ENCODE assay signal across 34 cellular contexts in the genomic region with DNA sequence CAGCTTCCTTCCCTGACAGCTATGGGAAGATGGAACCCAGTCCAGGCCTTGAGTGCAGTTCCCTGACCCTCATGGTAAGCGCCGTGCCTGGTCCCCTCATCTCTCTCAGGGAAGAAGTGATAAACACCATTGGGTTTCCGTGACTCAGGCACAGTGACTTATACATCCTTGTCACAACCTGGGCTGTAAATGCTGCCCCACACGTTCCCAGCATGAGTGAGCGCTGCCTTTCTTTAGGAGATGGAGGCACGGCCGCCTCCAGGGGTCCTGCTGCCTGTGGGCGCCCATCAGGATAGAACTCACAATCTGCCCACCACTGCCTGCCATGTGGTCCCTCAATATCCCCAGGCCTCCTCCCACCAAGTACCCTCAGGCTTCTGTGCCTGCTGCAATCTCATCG. TPM values are rescaled to one million over a fixed set of nuclear protein-coding genes. Genes with fewer than 3 reads are reported as not detected.
DNase-seq lines count a peak whose midpoint lies in the region; ATAC-seq and TF ChIP-seq lines count a peak whose summit lies in the region.
"Had no signal": no experiment of that assay in that cellular context is flagged by ENCODE, and none has a peak within 500 bp of the region (broad histone marks: within the 10 kb centered on the region; RNA-seq: fewer than 3 reads in every experiment).

No MANE protein-coding gene starts in this region.

- no peaks in the 10 kb centered on the region for H3K4me1 ChIP-seq in psoas muscle

- intact Hi-C loops in posterior vena cava (cut with DNase I) = loop anchor here in 1 of 2 donors (5.0 kb wide), 1 partner anchor 817 kb away; no protein-coding TSS in a partner anchor
- intact Hi-C loops in psoas muscle (cut with DNase I) = no loop called here

- no peaks in the 10 kb centered on the region for H3K36me3 Mint-ChIP-seq in activated CD4-positive, alpha-beta T cell treated with anti-CD3 and anti-CD28 coated beads, Interleukin-2, amount 10 ng/mL, durations not matched to agents 7 days and 5 days (ENCODE audit: low read depth)
- H3K36me3 Mint-ChIP-seq: CD4-positive, CD25-positive, alpha-beta regulatory T cell; natural killer cell treated with Interleukin-12 subunit alpha and Interleukin-12 subunit beta and Interleukin-15 and Interleukin-18, amount 100 ng/mL, for 72 hours had no signal

- ATAC-seq in psoas muscle = no peak
- ATAC-seq: body of pancreas; natural killer cell treated with Interleukin-12 subunit alpha and Interleukin-12 subunit beta and Interleukin-15 and Interleukin-18, amount 100 ng/mL, for 72 hours had no signal

- DNase-seq in activated CD4-positive, alpha-beta T cell treated with anti-CD3 and anti-CD28 coated beads for 48 hours = peak; percentile 2
- DNase-seq in activated CD4-positive, alpha-beta T cell treated with anti-CD3 and anti-CD28 coated beads, Interleukin-2, amount 10 ng/mL, durations not matched to agents 7 days and 5 days = no peak
- peak; percentile 2 for DNase-seq in stimulated activated CD4-positive, alpha-beta T cell treated with anti-CD3 and anti-CD28 coated beads, Interleukin-15, amount 100 ng/mL, for 24 hours
- no peak for DNase-seq in stimulated activated CD4-positive, alpha-beta T cell treated with anti-CD3 and anti-CD28 coated beads, Interleukin-2, amount 100 ng/mL, for 48 hours
- DNase-seq in posterior vena cava (ENCODE audit: low spot score) = peak; percentile 73
- no peak for DNase-seq in AG20443 (ENCODE audit: low spot score)
- DNase-seq in psoas muscle = no peak
- no peak for DNase-seq in GM10248 (ENCODE audit: extremely low spot score)
- DNase-seq: activated CD4-positive, alpha-beta T cell treated with anti-CD3 and anti-CD28 coated beads, Interleukin-2, amount 50 U/mL, for 48 hours; activated gamma-delta T cell treated with Interleukin-2 at 50 U/mL for 16 hours; activated T-cell treated with anti-CD3 and anti-CD28 coated beads, Interleukin-2, amount 50 U/mL, for 1 hour; Calu3; CD4-positive, CD25-positive, alpha-beta regulatory T cell; DMS79 treated with DMSO at 0.1 percent for 48 hours; foreskin fibroblast; GDM1; Kasumi-1; mammary epithelial cell; NCI-H1436; NCI-H2081; NCI-H526; OCI-M1; retina; spleen; T-helper 1 cell; transverse colon had no signal

- peaks cover 0 to 14% (median 6%) of the 10 kb centered on the region in 3 donors for H3K27me3 ChIP-seq in psoas muscle (ENCODE audit: insufficient read depth in 3 of 3, low read length in 2 of 3)
- H3K27me3 ChIP-seq: body of pancreas, ovary had no signal

- no peak overlapping the region for H3K27ac ChIP-seq in psoas muscle
- H3K27ac ChIP-seq: 22Rv1, body of pancreas, esophagus muscularis mucosa, ovary, RWPE1 had no signal

- peaks cover 17% of the 10 kb centered on the region for H3K27me3 Mint-ChIP-seq in activated CD4-positive, alpha-beta T cell treated with anti-CD3 and anti-CD28 coated beads, Interleukin-2, amount 10 ng/mL, durations not matched to agents 7 days and 5 days

- H3K4me3 Mint-ChIP-seq in activated CD4-positive, alpha-beta T cell treated with anti-CD3 and anti-CD28 coated beads, Interleukin-2, amount 10 ng/mL, durations not matched to agents 7 days and 5 days = no peak overlapping the region
- H3K4me3 Mint-ChIP-seq: dendritic cell treated with granulocyte-macrophage colony-stimulating factor and Interleukin-4, amounts not matched to agents 40 ng/mL and 50 ng/mL, for 4 days; natural killer cell treated with Interleukin-12 subunit alpha and Interleukin-12 subunit beta and Interleukin-15 and Interleukin-18, amount 100 ng/mL, for 72 hours had no signal

- POLR2A ChIA-PET in activated CD4-positive, alpha-beta T cell treated with anti-CD3 and anti-CD28 coated beads, Interleukin-2, amount 10 ng/mL, durations not matched to agents 7 days and 5 days (lab: Charles Lee) = interaction anchor here (0.7 kb wide), 1 partner anchor 37 kb away, joined by 3 read pairs; no protein-coding TSS in a partner anchor
- POLR2A ChIA-PET in GM10248 (lab: Yijun Ruan, JAX) = no interaction called here

- TF ChIP-seq CTCF in psoas muscle (IDR thresholded peaks at IDR 0.05) (no peak), GM10248 (IDR thresholded peaks at IDR 0.05; ENCODE audit: control extremely low read depth, extremely low read depth, low read depth, missing control alignments) (no peak)

- no peak overlapping the region for H3K4me3 ChIP-seq in psoas muscle
- H3K4me3 ChIP-seq: body of pancreas, esophagus muscularis mucosa, ovary, spleen, transverse colon had no signal

- CTCF ChIA-PET in activated CD4-positive, alpha-beta T cell treated with anti-CD3 and anti-CD28 coated beads, Interleukin-2, amount 10 ng/mL, durations not matched to agents 7 days and 5 days (lab: Charles Lee) = no interaction called here
- CTCF ChIA-PET in GM10248 (lab: Yijun Ruan, JAX) = interaction anchor here (1.0 kb wide), 1 partner anchor 11 kb away, joined by 3 read pairs; no protein-coding TSS in a partner anchor

- H3K9me3 Mint-ChIP-seq in activated CD4-positive, alpha-beta T cell treated with anti-CD3 and anti-CD28 coated beads, Interleukin-2, amount 10 ng/mL, durations not matched to agents 7 days and 5 days = no peaks in the 10 kb centered on the region
- H3K9me3 Mint-ChIP-seq: CD4-positive, CD25-positive, alpha-beta regulatory T cell; dendritic cell treated with granulocyte-macrophage colony-stimulating factor and Interleukin-4, amounts not matched to agents 40 ng/mL and 50 ng/mL, for 4 days; natural killer cell treated with Interleukin-12 subunit alpha and Interleukin-12 subunit beta and Interleukin-15 and Interleukin-18, amount 100 ng/mL, for 72 hours had no signal

- H3K27ac Mint-ChIP-seq in activated CD4-positive, alpha-beta T cell treated with anti-CD3 and anti-CD28 coated beads, Interleukin-2, amount 10 ng/mL, durations not matched to agents 7 days and 5 days = no peak overlapping the region
- H3K27ac Mint-ChIP-seq: CD4-positive, CD25-positive, alpha-beta regulatory T cell; dendritic cell treated with granulocyte-macrophage colony-stimulating factor and Interleukin-4, amounts not matched to agents 40 ng/mL and 50 ng/mL, for 4 days; natural killer cell treated with Interleukin-12 subunit alpha and Interleukin-12 subunit beta and Interleukin-15 and Interleukin-18, amount 100 ng/mL, for 72 hours had no signal

- no peaks in the 10 kb centered on the region for H3K9me3 ChIP-seq in psoas muscle
- H3K9me3 ChIP-seq: body of pancreas, esophagus muscularis mucosa, ovary, spleen, transverse colon had no signal

- H3K4me1 Mint-ChIP-seq in activated CD4-positive, alpha-beta T cell treated with anti-CD3 and anti-CD28 coated beads, Interleukin-2, amount 10 ng/mL, durations not matched to agents 7 days and 5 days = peaks cover 42% of the 10 kb centered on the region

- no peaks in the 10 kb centered on the region for H3K36me3 ChIP-seq in psoas muscle (ENCODE audit: insufficient read depth in 1 of 2, low read depth in 1 of 2)
- H3K36me3 ChIP-seq: esophagus muscularis mucosa, ovary, spleen, transverse colon had no signal

- 83 to 93% (median 92%) methylated on average over 9 of the region's 9 CpGs for WGBS in psoas muscle, 3 donors

RNA-seq across cellular contexts. Expression of a gene that starts 8.3 kb away (rescaled TPM):
- total RNA-seq in activated CD4-positive, alpha-beta T cell treated with anti-CD3 and anti-CD28 coated beads, Interleukin-2, amount 10 ng/mL, durations not matched to agents 7 days and 5 days = 1 to 10 TPM; 1.4 to 1.8 TPM
- total RNA-seq in posterior vena cava (1 to 10 TPM; 2.7 to 5.0 TPM), psoas muscle (under 1 TPM in 3 of 4 donors, not detected in 1; 0.59 to 0.96 (median 0.83) TPM)
- polyA plus RNA-seq in psoas muscle = under 1 TPM; 0.08 to 0.68 (median 0.35) TPM
- total RNA-seq: CD4-positive, CD25-positive, alpha-beta regulatory T cell had no signal
- polyA plus RNA-seq: CD4-positive, CD25-positive, alpha-beta regulatory T cell; keratinocyte had no signal

Comparison
In these comparisons a context has a peak if more than half of its experiments do, and no peak if none do; other contexts are left out.
1. DNase-seq: peak in activated CD4-positive, alpha-beta T cell treated with anti-CD3 and anti-CD28 coated beads for 48 hours (single experiment), stimulated activated CD4-positive, alpha-beta T cell treated with anti-CD3 and anti-CD28 coated beads, Interleukin-15, amount 100 ng/mL, for 24 hours (single experiment) and posterior vena cava (single experiment); none in activated CD4-positive, alpha-beta T cell treated with anti-CD3 and anti-CD28 coated beads, Interleukin-2, amount 10 ng/mL, durations not matched to agents 7 days and 5 days (single experiment), stimulated activated CD4-positive, alpha-beta T cell treated with anti-CD3 and anti-CD28 coated beads, Interleukin-2, amount 100 ng/mL, for 48 hours (0 of 2), AG20443 (single experiment), psoas muscle (0 of 2) and GM10248 (single experiment).